ENCODE assay signal across 17 cellular contexts in the genomic region with DNA sequence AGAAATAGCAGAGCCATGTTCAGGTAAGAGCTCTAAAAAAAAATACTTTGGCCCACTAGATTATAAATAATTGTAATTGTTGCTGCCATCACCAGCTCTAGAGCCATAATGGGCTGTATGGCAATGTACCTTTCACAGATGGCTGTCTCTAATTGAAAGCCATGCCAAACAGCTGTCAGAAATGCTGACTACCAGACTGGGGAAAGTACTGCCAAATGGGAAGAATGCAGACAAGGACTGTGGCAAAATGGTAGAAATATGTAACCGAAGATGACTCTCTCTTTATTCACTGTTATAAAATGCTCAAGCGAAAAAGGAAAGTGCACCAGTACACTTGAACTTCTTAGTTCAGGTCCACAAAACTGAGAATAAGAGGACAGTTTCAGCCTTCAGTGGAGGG.
"Had no signal": no experiment of that assay in that cellular context is flagged by ENCODE, and none has a peak within 500 bp of the region (broad histone marks: within the 10 kb centered on the region; RNA-seq: fewer than 3 reads in every experiment).

No MANE protein-coding gene starts in this region.

- ATAC-seq: heart left ventricle; left colon; natural killer cell; stimulated activated memory B cell treated with anti-CD40 and anti-IgM and Interleukin-4, amounts not matched to agents 10 μg/mL and 1 μg/mL and 100 μg/mL, for 72 hours had no signal

- H3K4me1 ChIP-seq: breast epithelium, esophagus squamous epithelium, heart left ventricle, tibial artery had no signal

- H3K9me3 ChIP-seq: breast epithelium had no signal

- H3K36me3 ChIP-seq: breast epithelium, esophagus squamous epithelium, heart left ventricle, tibial artery had no signal

- H3K4me3 ChIP-seq: breast epithelium, esophagus squamous epithelium, heart left ventricle, lung, tibial artery had no signal

- DNase-seq: activated CD4-positive, alpha-beta memory T cell treated with anti-CD3 and anti-CD28 coated beads, Interleukin-2, amount 10 ng/mL, durations not matched to agents 7 days and 5 days; activated gamma-delta T cell treated with Interleukin-2 at 50 U/mL for 16 hours; activated naive CD8-positive, alpha-beta T cell treated with anti-CD3 and anti-CD28 coated beads, Interleukin-2, amount 10 ng/mL, durations not matched to agents 7 days and 5 days; activated T-cell treated with anti-CD3 and anti-CD28 coated beads, Interleukin-2, amount 50 U/mL, for 48 hours; aorta; esophagus squamous epithelium; foreskin melanocyte; heart left ventricle; left colon; natural killer cell; posterior cingulate gyrus; small intestine; T1000; tibial artery had no signal

- H3K27ac ChIP-seq: breast epithelium, esophagus squamous epithelium, heart left ventricle, tibial artery had no signal

- H3K27me3 ChIP-seq: breast epithelium, esophagus squamous epithelium, heart left ventricle, tibial artery had no signal
